Comparison of ENCODE assay signal across 18 cellular contexts in the genomic region with DNA sequence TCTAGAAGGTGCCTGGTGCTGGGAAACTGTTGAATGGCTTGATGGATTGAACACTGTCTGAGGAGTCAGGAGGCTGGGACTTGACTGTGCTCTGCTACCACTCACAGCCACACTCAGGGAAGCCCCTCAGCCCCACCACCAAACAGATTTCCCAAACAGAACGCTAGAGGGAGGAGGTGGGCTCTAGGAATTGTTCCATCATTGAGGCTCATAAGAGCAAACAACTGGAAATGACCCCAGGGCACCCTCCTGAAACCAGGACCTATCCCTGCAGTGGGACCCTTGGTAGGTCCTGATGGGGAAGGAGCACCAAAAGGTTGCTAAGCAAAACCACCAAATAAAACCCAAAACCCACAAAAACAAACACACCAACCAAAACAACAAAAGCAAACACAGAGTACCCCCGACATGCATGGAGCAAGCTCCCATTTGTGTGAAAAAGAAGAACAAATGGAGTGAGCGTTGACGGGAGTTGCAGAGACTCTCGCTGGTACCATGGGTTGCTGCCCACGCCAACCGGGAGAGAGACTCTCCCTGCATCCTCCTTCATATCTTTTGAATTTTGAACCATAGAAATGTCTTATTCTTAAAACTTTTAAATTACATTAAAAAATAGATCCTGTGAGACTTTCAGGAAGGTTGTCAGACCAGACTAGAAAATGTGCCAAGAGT.
"Had no signal": no experiment of that assay in that cellular context is flagged by ENCODE, and none has a peak within 500 bp of the region (broad histone marks: within the 10 kb centered on the region; RNA-seq: fewer than 3 reads in every experiment).

No MANE protein-coding gene starts in this region.

- H3K4me3 Mint-ChIP-seq: activated CD4-positive, alpha-beta memory T cell treated with anti-CD3 and anti-CD28 coated beads, Interleukin-2, amount 10 ng/mL, durations not matched to agents 7 days and 5 days; activated CD4-positive, alpha-beta T cell treated with anti-CD3 and anti-CD28 coated beads for 36 hours; activated T-cell treated with anti-CD3 and anti-CD28 coated beads, Interleukin-2, amount 50 U/mL, for 72 hours; naive thymus-derived CD4-positive, alpha-beta T cell; stimulated activated naive CD8-positive, alpha-beta T cell treated with anti-CD3 and anti-CD28 coated beads, Interleukin-15, Interleukin-2, amounts not matched to agents 100 ng/mL and 50 ng/mL, for 24 hours had no signal

- H3K9me3 ChIP-seq: body of pancreas, psoas muscle, SJSA1, testis, upper lobe of right lung had no signal

- ATAC-seq: activated CD4-positive, alpha-beta T cell treated with anti-CD3 and anti-CD28 coated beads for 36 hours; activated T-cell treated with anti-CD3 and anti-CD28 coated beads, Interleukin-2, amount 50 U/mL, for 72 hours; body of pancreas; naive thymus-derived CD4-positive, alpha-beta T cell; psoas muscle; upper lobe of right lung had no signal

- H3K27me3 ChIP-seq: body of pancreas, hepatocyte, SJSA1, testis, upper lobe of right lung had no signal

- H3K27ac ChIP-seq: body of pancreas, hepatocyte, SJSA1, testis, upper lobe of right lung had no signal

- H3K4me3 ChIP-seq: body of pancreas, hepatocyte, lung, psoas muscle, SJSA1, testis, upper lobe of right lung had no signal

- H3K4me1 Mint-ChIP-seq: activated CD4-positive, alpha-beta memory T cell treated with anti-CD3 and anti-CD28 coated beads, Interleukin-2, amount 10 ng/mL, durations not matched to agents 7 days and 5 days; activated CD4-positive, alpha-beta T cell treated with anti-CD3 and anti-CD28 coated beads for 36 hours; naive thymus-derived CD4-positive, alpha-beta T cell had no signal

- H3K36me3 Mint-ChIP-seq: naive thymus-derived CD4-positive, alpha-beta T cell had no signal

- DNase-seq: activated CD4-positive, alpha-beta memory T cell treated with anti-CD3 and anti-CD28 coated beads, Interleukin-2, amount 10 ng/mL, durations not matched to agents 7 days and 5 days; activated CD4-positive, alpha-beta T cell treated with anti-CD3 and anti-CD28 coated beads for 36 hours; activated CD8-positive, alpha-beta memory T cell treated with anti-CD3 and anti-CD28 coated beads, Interleukin-2, amount 50 U/mL, for 4 hours; activated T-cell treated with anti-CD3 and anti-CD28 coated beads, Interleukin-2, amount 50 U/mL, for 72 hours; kidney glomerular epithelial cell; naive thymus-derived CD4-positive, alpha-beta T cell; psoas muscle; stimulated activated CD4-positive, alpha-beta T cell treated with anti-CD3 and anti-CD28 coated beads, Interleukin-15, amount 100 ng/mL, for 24 hours; stimulated activated CD4-positive, alpha-beta T cell treated with anti-CD3 and anti-CD28 coated beads, Interleukin-4, amount 100 ng/mL, for 24 hours; SW 1271; T-helper 9 cell; testis had no signal

- H3K9me3 Mint-ChIP-seq: activated CD4-positive, alpha-beta memory T cell treated with anti-CD3 and anti-CD28 coated beads, Interleukin-2, amount 10 ng/mL, durations not matched to agents 7 days and 5 days; activated T-cell treated with anti-CD3 and anti-CD28 coated beads, Interleukin-2, amount 50 U/mL, for 72 hours; naive thymus-derived CD4-positive, alpha-beta T cell; stimulated activated naive CD8-positive, alpha-beta T cell treated with anti-CD3 and anti-CD28 coated beads, Interleukin-15, Interleukin-2, amounts not matched to agents 100 ng/mL and 50 ng/mL, for 24 hours had no signal

- H3K27me3 Mint-ChIP-seq: activated CD4-positive, alpha-beta T cell treated with anti-CD3 and anti-CD28 coated beads for 36 hours; stimulated activated naive CD8-positive, alpha-beta T cell treated with anti-CD3 and anti-CD28 coated beads, Interleukin-15, Interleukin-2, amounts not matched to agents 100 ng/mL and 50 ng/mL, for 24 hours had no signal

- H3K27ac Mint-ChIP-seq: activated CD4-positive, alpha-beta memory T cell treated with anti-CD3 and anti-CD28 coated beads, Interleukin-2, amount 10 ng/mL, durations not matched to agents 7 days and 5 days; activated CD4-positive, alpha-beta T cell treated with anti-CD3 and anti-CD28 coated beads for 36 hours; activated T-cell treated with anti-CD3 and anti-CD28 coated beads, Interleukin-2, amount 50 U/mL, for 72 hours; naive thymus-derived CD4-positive, alpha-beta T cell; stimulated activated naive CD8-positive, alpha-beta T cell treated with anti-CD3 and anti-CD28 coated beads, Interleukin-15, Interleukin-2, amounts not matched to agents 100 ng/mL and 50 ng/mL, for 24 hours had no signal
